In the genomic region with DNA sequence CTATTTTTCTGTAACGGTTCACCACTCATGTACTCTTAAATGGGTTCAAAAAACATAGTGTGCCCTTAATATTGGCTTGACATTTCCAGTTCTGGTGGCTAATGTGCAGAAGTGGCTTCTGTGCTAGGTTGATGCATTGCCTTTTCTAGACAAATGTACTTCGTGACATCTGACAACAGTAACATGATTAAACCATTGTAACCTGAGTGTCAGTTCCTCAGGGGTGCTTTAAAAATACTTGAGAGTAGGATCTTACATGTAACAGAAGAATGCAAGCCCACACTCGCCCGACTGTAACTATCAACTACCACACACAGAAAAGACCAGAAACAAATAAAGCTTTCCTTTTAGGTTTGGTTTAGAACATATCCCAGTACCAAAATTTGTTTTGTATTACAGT, we compare ENCODE assay signal across 24 cellular contexts.
DNase-seq lines count a peak whose midpoint lies in the region; ATAC-seq and TF ChIP-seq lines count a peak whose summit lies in the region.
"Had no signal": no experiment of that assay in that cellular context is flagged by ENCODE, and none has a peak within 500 bp of the region (broad histone marks: within the 10 kb centered on the region; RNA-seq: fewer than 3 reads in every experiment).

No MANE protein-coding gene starts in this region.

- H3K27ac ChIP-seq in foreskin keratinocyte = no peak overlapping the region
- H3K27ac ChIP-seq: A549; ascending aorta; BLaER1 treated with 17β-estradiol and CSF1 and Interleukin-3, amounts not matched to agents 10 nM and 100 nM; right atrium auricular region; tibial nerve had no signal

- H3K4me1 Mint-ChIP-seq in CD14-positive monocyte = no peaks in the 10 kb centered on the region
- H3K4me1 Mint-ChIP-seq: T-cell had no signal

- no peaks in the 10 kb centered on the region for H3K27me3 ChIP-seq in foreskin keratinocyte
- H3K27me3 ChIP-seq: ascending aorta; BLaER1 treated with 17β-estradiol and CSF1 and Interleukin-3, amounts not matched to agents 10 nM and 100 nM; right atrium auricular region; tibial nerve had no signal

- H3K27me3 Mint-ChIP-seq in CD14-positive monocyte (ENCODE audit: low read depth in 3 of 3) = peaks cover 0 to 4% (median 3%) of the 10 kb centered on the region in 3 donors

- no peaks in the 10 kb centered on the region for H3K36me3 Mint-ChIP-seq in CD14-positive monocyte
- H3K36me3 Mint-ChIP-seq: T-cell had no signal

- no peak overlapping the region for H3K27ac Mint-ChIP-seq in CD14-positive monocyte
- H3K27ac Mint-ChIP-seq: GM23338, IgD-negative memory B cell, T-cell had no signal

- ATAC-seq in foreskin keratinocyte (peak; percentile 70), HG03439 (IDR thresholded peaks at IDR 0.05; ENCODE audit: unreplicated experiment) (no peak)
- ATAC-seq: A549, GM23338, T-cell had no signal

- no peak overlapping the region for H3K4me3 Mint-ChIP-seq in CD14-positive monocyte
- H3K4me3 Mint-ChIP-seq: GM23338, IgD-negative memory B cell, T-cell had no signal

- peaks cover 6% of the 10 kb centered on the region for H3K4me1 ChIP-seq in foreskin keratinocyte
- H3K4me1 ChIP-seq: A549; BLaER1 treated with 17β-estradiol and CSF1 and Interleukin-3, amounts not matched to agents 10 nM and 100 nM; tibial nerve had no signal

- H3K9me3 Mint-ChIP-seq in CD14-positive monocyte = peaks cover 0 to 5% (median 0%) of the 10 kb centered on the region in 7 donors
- H3K9me3 Mint-ChIP-seq: GM23338, IgD-negative memory B cell, T-cell had no signal

- intact Hi-C loops in CD14-positive monocyte (cut with micrococcal nuclease) = no loop called here

- TF ChIP-seq CTCF in foreskin keratinocyte (conservative IDR thresholded peaks at IDR 0.05) = no peak
- TF ChIP-seq CTCF in CD14-positive monocyte (IDR thresholded peaks at IDR 0.05) = no peak

- DNase-seq in DMS 273 (lab: John Stamatoyannopoulos, UW; ENCODE audit: unreplicated experiment) = peak; percentile 70
- peak; percentile 72 for DNase-seq in NCI-H1417 treated with DMSO at 0.1 percent for 48 hours (lab: John Stamatoyannopoulos, UW)
- peak; percentile 51 for DNase-seq in NCI-H510A (lab: John Stamatoyannopoulos, UW)
- peak; percentile 20 to 63 for DNase-seq in foreskin keratinocyte
- DNase-seq in NCI-H2227 (lab: John Stamatoyannopoulos, UW; ENCODE audit: unreplicated experiment) = no peak
- no peak for DNase-seq in SW 1271 (lab: John Stamatoyannopoulos, UW)
- no peak for DNase-seq in CD14-positive monocyte (ENCODE audit: low spot score)
- DNase-seq: activated CD4-positive, alpha-beta T cell treated with anti-CD3 and anti-CD28 coated beads, Interleukin-2, amount 50 U/mL, for 4 hours; activated naive CD4-positive, alpha-beta T cell; DND-41; midbrain; MM.1S; NCI-H2227 treated with DMSO at 0.1 percent for 48 hours; SHP77; stimulated activated naive CD4-positive, alpha-beta T cell; T-cell had no signal

Comparison
In these comparisons a context has a peak if more than half of its experiments do, and no peak if none do; other contexts are left out.
1. DNase-seq: peak in DMS 273 (single experiment), NCI-H1417 treated with DMSO at 0.1 percent for 48 hours (single experiment), NCI-H510A (single experiment) and foreskin keratinocyte (2 of 2); none in NCI-H2227 (single experiment), SW 1271 (0 of 2) and CD14-positive monocyte (single experiment).